In genomic region chr5:71905804-71906711, GRCh38 we compare ENCODE assay signal across 14 cellular contexts.
A peak's percentile ranks its signal among the peaks of the same experiment; 100 is the strongest.
DNase-seq lines count a peak whose midpoint lies in the region; ATAC-seq, FAIRE-seq and TF ChIP-seq lines count a peak whose summit lies in the region.
"Had no signal": no experiment of that assay in that cellular context is flagged by ENCODE, and none has a peak within 500 bp of the region (broad histone marks: within the 10 kb centered on the region; RNA-seq: fewer than 3 reads in every experiment).

No MANE protein-coding gene starts in this region.

- ATAC-seq in GM12878, result no peak
- ATAC-seq: PC-3, psoas muscle had no signal

- peaks cover 0 to 7% (median 0%) of the 10 kb centered on the region in 6 donors for H3K9me3 Mint-ChIP-seq in immature natural killer cell

- SMC1A ChIA-PET in GM12878 (lab: Charles Lee; ENCODE audit: uncharacterized antibody, unreplicated experiment), result interaction anchor here (0.8 to 1.6 kb wide), 2 partner anchors 18 to 20 kb away, joined by 3 to 5 read pairs; no protein-coding TSS in a partner anchor

- CTCF ChIA-PET in GM12878 (lab: Yijun Ruan, JAX), result interaction anchor here (1.2 kb wide), 1 partner anchor 13 kb away, joined by 3 read pairs; no protein-coding TSS in a partner anchor

- no peak overlapping the region for H2AFZ ChIP-seq in GM12878 (ENCODE audit: control insufficient read depth, low read depth, low read length)

- H3K36me3 ChIP-seq in GM12878 (ENCODE audit: control insufficient read depth in 2 of 2, insufficient read depth in 2 of 2, low read length in 1 of 2), result no peaks in the 10 kb centered on the region

- peak overlapping the region; percentile 55; the same call in 1 of the 2 replicates for H3K27ac ChIP-seq in GM12878 (ENCODE audit: control insufficient read depth, insufficient read depth)
- H3K27ac ChIP-seq: C4-2B, psoas muscle, testis had no signal

- H3K4me1 Mint-ChIP-seq in immature natural killer cell, result no peaks in the 10 kb centered on the region

- H3K27me3 Mint-ChIP-seq in immature natural killer cell (ENCODE audit: low read depth in 3 of 3), result peaks cover 0 to 2% (median 2%) of the 10 kb centered on the region in 3 donors

- TF ChIP-seq EP300 in GM12878 (IDR thresholded peaks at IDR 0.05; ENCODE audit: borderline replicate concordance in 1 of 2, control insufficient read depth in 1 of 2, low read depth in 2 of 2, low read length in 2 of 2), result no peak

- DNase-seq in G401 (ENCODE audit: low spot score) (peak; percentile 48), NCI-H2081 treated with DMSO at 0.1 percent for 48 hours (lab: John Stamatoyannopoulos, UW) (peak; percentile 91), GM12878 (ENCODE audit: low read depth, low spot score) (no peak), myocyte (ENCODE audit: low read depth) (peak; percentile 64), ACHN (no peak), GM03348 (ENCODE audit: low spot score) (no peak), Kasumi-1 (lab: John Stamatoyannopoulos, UW) (no peak), immature natural killer cell (no peak)
- DNase-seq: activated T-cell treated with anti-CD3 and anti-CD28 coated beads, Interleukin-2, amount 50 U/mL, for 48 hours; MM.1S; PC-3; psoas muscle; testis had no signal

- H3K79me2 ChIP-seq in GM12878 (ENCODE audit: control insufficient read depth, insufficient read depth, low read length), result no peaks in the 10 kb centered on the region

- POLR2A ChIA-PET in GM12878 (lab: Charles Lee), result interaction anchor here (0.6 to 0.7 kb wide), 2 partner anchors 31 to 315 kb away, joined by 3 to 6 read pairs; no protein-coding TSS in a partner anchor

- H3K9me3 ChIP-seq in GM12878 (replicated peaks; ENCODE audit: control insufficient read depth, insufficient read depth, low read length), result no peaks in the 10 kb centered on the region; the same call in 1 of the 3 replicates
- H3K9me3 ChIP-seq: psoas muscle, testis had no signal

- TF ChIP-seq RAD21 in GM12878 (IDR thresholded peaks at IDR 0.05; ENCODE audit: insufficient read depth, low read depth, low read length), result no peak

- no peak overlapping the region for H3K4me3 ChIP-seq in GM12878
- H3K4me3 ChIP-seq: psoas muscle, testis had no signal

- no peak for TF ChIP-seq CTCF in GM12878 (IDR thresholded peaks at IDR 0.05 in 2 of 3, conservative IDR thresholded peaks at IDR 0.05 in 1 of 3; ENCODE audit: control insufficient read depth in 2 of 3, extremely low read depth in 1 of 3, insufficient read depth in 1 of 3, low read depth in 3 of 3, low read length in 3 of 3)

- no peak overlapping the region for H3K4me3 Mint-ChIP-seq in immature natural killer cell

- H4K20me1 ChIP-seq in GM12878 (ENCODE audit: control insufficient read depth, insufficient read depth), result no peaks in the 10 kb centered on the region

- no peak for TF ChIP-seq POLR2A in GM12878 (IDR thresholded peaks at IDR 0.05; ENCODE audit: low read depth, low read length)

- H3K27ac Mint-ChIP-seq in immature natural killer cell, result no peak overlapping the region

- H3K36me3 Mint-ChIP-seq in immature natural killer cell, result no peaks in the 10 kb centered on the region

- 89% methylated on average over 1 of the region's 1 CpG for WGBS in GM12878 (ENCODE audit: insufficient coverage, insufficient replicate concordance, low lambda C conversion rate, missing lambda C conversion rate)

- H3K4me2 ChIP-seq in GM12878 (ENCODE audit: control insufficient read depth, insufficient read depth), result no peak overlapping the region

- H3K27me3 ChIP-seq in GM12878 (replicated peaks in 1 of 2; ENCODE audit: control insufficient read depth in 2 of 2, insufficient read depth in 2 of 2, low read length in 1 of 2), result no peaks in the 10 kb centered on the region
- H3K27me3 ChIP-seq: testis had no signal

- no TSS peak for BruUV-seq in GM12878 (replicated peaks; lab: Mats Ljungman, UMichigan)

- RAD21 ChIA-PET in GM12878 (lab: Charles Lee; ENCODE audit: unreplicated experiment), result no interaction called here

- intact Hi-C loops in GM12878 (cut with micrococcal nuclease; ENCODE audit: unreplicated experiment), result no loop called here

- no peak for FAIRE-seq in GM12878 (lab: Jason Lieb, UNC)

- peaks cover 8% of the 10 kb centered on the region for H3K4me1 ChIP-seq in GM12878 (ENCODE audit: control insufficient read depth, insufficient read depth, low read length)
- H3K4me1 ChIP-seq: psoas muscle, testis had no signal

- H3K9ac ChIP-seq in GM12878 (ENCODE audit: control insufficient read depth, insufficient read depth, low read length), result no peak overlapping the region

- in situ Hi-C loops in G401 (cut with HindIII; ENCODE audit: low sequenced_read_pairs) (no loop called here), GM12878 (cut with MboI) (no loop called here), ACHN (cut with HindIII; ENCODE audit: low pct_ligation_motif_present, low pct_unique_long_range_greater_than_20kb, low sequenced_read_pairs) (no loop called here)

TF ChIP-seq in GM12878, 131 proteins besides CTCF, POLR2A, EP300 and RAD21 (continues in another document):
- no peak for TF ChIP-seq ZNF622 (IDR thresholded peaks at IDR 0.05)
- TF ChIP-seq ZNF592 (IDR thresholded peaks at IDR 0.05), result no peak
- no peak for TF ChIP-seq PML (IDR thresholded peaks at IDR 0.05; ENCODE audit: low read length)
- TF ChIP-seq ZBTB40 (IDR thresholded peaks at IDR 0.05; ENCODE audit: borderline replicate concordance), result no peak

Comparison
In these comparisons a context has a peak if more than half of its experiments do, and no peak if none do; other contexts are left out.
1. DNase-seq: peak in G401 (single experiment), NCI-H2081 treated with DMSO at 0.1 percent for 48 hours (single experiment) and myocyte (single experiment); none in GM12878 (single experiment), ACHN (single experiment), GM03348 (single experiment), Kasumi-1 (0 of 2) and immature natural killer cell (0 of 3).